ENCODE assay signal across 1 cellular context in genomic region chr16:88491560-88492310, GRCh38.
TF ChIP-seq lines count a peak whose summit lies in the region.

No MANE protein-coding gene starts in this region.

TF ChIP-seq in H1, 55 proteins besides CTCF, POLR2A, EP300 and RAD21 (continued from another document):
- TF ChIP-seq JUND (IDR thresholded peaks at IDR 0.05; ENCODE audit: low read length), result no peak
- no peak for TF ChIP-seq SUZ12 (IDR thresholded peaks at IDR 0.05; ENCODE audit: low read length)
- no peak for TF ChIP-seq ZNF274 (IDR thresholded peaks at IDR 0.05; ENCODE audit: borderline replicate concordance, extremely low read depth, low read length)
- no peak for TF ChIP-seq JUN (IDR thresholded peaks at IDR 0.05; ENCODE audit: low read depth, low read length)
- TF ChIP-seq MAX (IDR thresholded peaks at IDR 0.05), result no peak
- TF ChIP-seq ATF2 (IDR thresholded peaks at IDR 0.05; ENCODE audit: low read length), result no peak
- no peak for TF ChIP-seq KDM1A (IDR thresholded peaks at IDR 0.05; ENCODE audit: borderline replicate concordance, low read length)
- TF ChIP-seq SIX5 (IDR thresholded peaks at IDR 0.05; ENCODE audit: low read depth, low read length), result no peak
- TF ChIP-seq RFX5 (IDR thresholded peaks at IDR 0.05; ENCODE audit: borderline replicate concordance, low read depth, low read length), result no peak
- no peak for TF ChIP-seq E2F6 (IDR thresholded peaks at IDR 0.05)
